In genomic region chr1:226187019-226187322, GRCh38 we compare ENCODE assay signal across 8 cellular contexts. TPM values are rescaled to one million over a fixed set of nuclear protein-coding genes. Genes with fewer than 3 reads are reported as not detected.
A peak's percentile ranks its signal among the peaks of the same experiment; 100 is the strongest.
DNase-seq lines count a peak whose midpoint lies in the region; ATAC-seq and TF ChIP-seq lines count a peak whose summit lies in the region.

No MANE protein-coding gene starts in this region.

- H4K20me1 ChIP-seq in IMR-90 (ENCODE audit: insufficient read depth, low read length), result peaks cover 36% of the 10 kb centered on the region

- H3K4ac ChIP-seq in IMR-90 (ENCODE audit: low read depth, low read length), result peak overlapping the region; percentile 95

- H3K4me2 ChIP-seq in IMR-90 (ENCODE audit: low read depth, low read length), result peak overlapping the region; percentile 94

- in situ Hi-C loops in IMR-90 (cut with MboI; ENCODE audit: low sequenced_read_pairs), result no loop called here

- TF ChIP-seq RAD21 in IMR-90 (IDR thresholded peaks at IDR 0.05; ENCODE audit: low read length), result no peak

- peak overlapping the region; percentile 96 for H2AFZ ChIP-seq in IMR-90 (replicated peaks; ENCODE audit: low read length, poor library complexity)

- H3K9me3 Mint-ChIP-seq in chondrocyte (ENCODE audit: low read depth), result no peaks in the 10 kb centered on the region

- CTCF ChIA-PET in A673 (lab: Charles Lee) (no interaction called here), IMR-90 (lab: Yijun Ruan, JAX) (no interaction called here)

- peaks cover 4% of the 10 kb centered on the region; the same call in 1 of the 2 replicates for H3K9me1 ChIP-seq in IMR-90 (ENCODE audit: insufficient read depth, low read length)

- H3K18ac ChIP-seq in IMR-90 (ENCODE audit: low read depth, low read length), result peak overlapping the region; percentile 82

- no peaks in the 10 kb centered on the region for H3K36me3 ChIP-seq in A673 (ENCODE audit: insufficient read depth, low read length, poor library complexity, severe bottlenecking)
- H3K36me3 ChIP-seq in IMR-90 (ENCODE audit: control insufficient read depth, insufficient read depth, low read length), result peaks cover 7% of the 10 kb centered on the region; the same call in 1 of the 2 replicates
- peaks cover 0 to 13% of the 10 kb centered on the region in 2 donors for H3K36me3 ChIP-seq in muscle layer of duodenum (ENCODE audit: control insufficient read depth in 1 of 2, insufficient read depth in 2 of 2, low read length in 2 of 2)

- no peak for TF ChIP-seq POLR2A in IMR-90 (IDR thresholded peaks at IDR 0.05; ENCODE audit: low read depth, low read length)

- H2AK5ac ChIP-seq in IMR-90 (ENCODE audit: low read depth, low read length), result peak overlapping the region; percentile 10; the same call in 1 of the 2 replicates

- intact Hi-C loops in A673 (cut with micrococcal nuclease; ENCODE audit: unreplicated experiment) (no loop called here), IMR-90 (cut with micrococcal nuclease) (no loop called here)

- peak overlapping the region; percentile 73; the same call in 1 of the 3 replicates for H2BK15ac ChIP-seq in IMR-90 (ENCODE audit: low read depth, low read length)

- peak overlapping the region; percentile 80 for H3K4me3 Mint-ChIP-seq in chondrocyte (ENCODE audit: unreplicated experiment)

- H4K91ac ChIP-seq in IMR-90 (ENCODE audit: insufficient read depth, low read depth, low read length), result peak overlapping the region; percentile 89

- H4K5ac ChIP-seq in IMR-90 (ENCODE audit: low read depth, low read length), result peak overlapping the region; percentile 98

- H3K4me1 ChIP-seq in A673 (ENCODE audit: insufficient read depth, low read length, poor library complexity, severe bottlenecking) (peaks cover 10% of the 10 kb centered on the region), IMR-90 (ENCODE audit: control insufficient read depth, insufficient read depth, low read length) (peaks cover 4% of the 10 kb centered on the region; the same call in 1 of the 2 replicates), muscle layer of duodenum (ENCODE audit: control insufficient read depth in 1 of 2, insufficient read depth in 2 of 2, low read length in 2 of 2) (peaks cover 0 to 36% of the 10 kb centered on the region in 2 donors)

- H3K9me3 ChIP-seq in A673 (ENCODE audit: low read depth, low read length, poor library complexity, severe bottlenecking) (no peaks in the 10 kb centered on the region), IMR-90 (ENCODE audit: control insufficient read depth, insufficient read depth, low read length) (no peaks in the 10 kb centered on the region), muscle layer of duodenum (ENCODE audit: control insufficient read depth in 1 of 2, low read length in 2 of 2) (no peaks in the 10 kb centered on the region)

- peaks cover 3 to 20% of the 10 kb centered on the region in 2 experiments; a peak in 2 of 4 replicates for H3K79me1 ChIP-seq in IMR-90 (ENCODE audit: low read depth in 1 of 2, low read length in 2 of 2)

- H3K27ac Mint-ChIP-seq in chondrocyte (ENCODE audit: unreplicated experiment), result peak overlapping the region; percentile 98

- H3K27ac ChIP-seq in A673 (ENCODE audit: low read depth, low read length, poor library complexity, severe bottlenecking), result peak overlapping the region; percentile 82
- peak overlapping the region; percentile 97 for H3K27ac ChIP-seq in IMR-90 (ENCODE audit: insufficient read depth, low read length)
- peak overlapping the region; percentile 91 for H3K27ac ChIP-seq in muscle layer of duodenum (ENCODE audit: low read length)

- DNase-seq in A673 (ENCODE audit: low spot score) (no peak), IMR-90 (no peak), chondrocyte (ENCODE audit: low spot score) (no peak), hepatic stellate cell (ENCODE audit: low spot score) (no peak), HuH-7 (ENCODE audit: low spot score) (no peak), superior temporal gyrus (ENCODE audit: extremely low spot score) (no peak)

- TF ChIP-seq CTCF in A673 (conservative IDR thresholded peaks at IDR 0.05; ENCODE audit: low read depth, low read length) (no peak), IMR-90 (conservative IDR thresholded peaks at IDR 0.05; ENCODE audit: low read depth, low read length) (no peak), chondrocyte (IDR thresholded peaks at IDR 0.05) (peak; percentile 1)

- H3K4me3 ChIP-seq in A673 (ENCODE audit: low read depth, low read length, poor library complexity, severe bottlenecking) (peak overlapping the region; percentile 88), IMR-90 (ENCODE audit: insufficient read depth, low read depth, low read length) (peak overlapping the region; percentile 99), muscle layer of duodenum (ENCODE audit: low read depth in 1 of 2, low read length in 2 of 2) (peak overlapping the region; percentile 91 to 95)

- H3K23ac ChIP-seq in IMR-90 (ENCODE audit: low read depth, low read length), result peak overlapping the region; percentile 53

- H3K14ac ChIP-seq in IMR-90 (replicated peaks; ENCODE audit: low read depth, low read length), result peak overlapping the region; percentile 90

- 0% methylated on average over 1 of the region's 10 CpGs; no CpG with 5 or more reads in 1 of the 2 experiments for WGBS in IMR-90 (ENCODE audit: extremely low coverage in 2 of 2, insufficient read length in 1 of 2), 2 experiments

- no peak overlapping the region for H2BK20ac ChIP-seq in IMR-90 (ENCODE audit: low read depth, low read length)

- H3K56ac ChIP-seq in IMR-90 (ENCODE audit: extremely low read depth, insufficient read depth, low read length), result peak overlapping the region; percentile 63

- H3K27me3 Mint-ChIP-seq in chondrocyte (ENCODE audit: low read depth), result no peaks in the 10 kb centered on the region

- H2AK9ac ChIP-seq in IMR-90 (replicated peaks; ENCODE audit: low read depth, low read length, poor library complexity), result peak overlapping the region; percentile 100

- peaks cover 8% of the 10 kb centered on the region for H3K36me3 Mint-ChIP-seq in chondrocyte (ENCODE audit: low read depth)

- peak overlapping the region; percentile 78 for H2BK5ac ChIP-seq in IMR-90 (ENCODE audit: low read depth, low read length, poor library complexity, severe bottlenecking)

- dilution Hi-C loops in IMR-90 (cut with HindIII; ENCODE audit: low sequenced_read_pairs, unreplicated experiment), result no loop called here

- peak overlapping the region; percentile 78; the same call in 1 of the 2 replicates for H2BK120ac ChIP-seq in IMR-90 (ENCODE audit: low read depth, low read length)

- H3K27me3 ChIP-seq in A673 (replicated peaks; ENCODE audit: insufficient read depth, low read depth, low read length, poor library complexity) (no peaks in the 10 kb centered on the region), IMR-90 (ENCODE audit: control insufficient read depth, insufficient read depth, low read length) (no peaks in the 10 kb centered on the region), muscle layer of duodenum (ENCODE audit: low read depth, low read length) (no peaks in the 10 kb centered on the region)

- peak overlapping the region; percentile 98 for H4K8ac ChIP-seq in IMR-90 (ENCODE audit: low read depth in 2 of 2, low read length in 2 of 2)

- BruUV-seq in A673 (replicated peaks; lab: Mats Ljungman, UMichigan) (TSS peak; percentile 91), IMR-90 (replicated peaks; lab: Mats Ljungman, UMichigan) (no TSS peak)

- peaks cover 36% of the 10 kb centered on the region for H3K4me1 Mint-ChIP-seq in chondrocyte (ENCODE audit: low read depth)

- peak overlapping the region; percentile 89 for H3K9ac ChIP-seq in IMR-90 (ENCODE audit: low read depth, low read length)

- ATAC-seq in IMR-90 (ENCODE audit: low read depth), result no peak
- no peak for ATAC-seq in GM21737 (IDR thresholded peaks at IDR 0.05; ENCODE audit: unreplicated experiment)

- POLR2A ChIA-PET in A673 (lab: Charles Lee; ENCODE audit: low non-redundant PET) (no interaction called here), IMR-90 (lab: Charles Lee; ENCODE audit: unreplicated experiment) (no interaction called here)

TF ChIP-seq in IMR-90, 13 proteins besides CTCF, POLR2A, EP300 and RAD21:
- no peak for TF ChIP-seq MAZ (IDR thresholded peaks at IDR 0.05; ENCODE audit: borderline replicate concordance, low read depth, low read length)

RNA-seq across cellular contexts. Expression of gene ACBD3, which starts 0.4 kb away (rescaled TPM):
- total RNA-seq in A673 (2021), result 30.5 and 33.4 TPM in 2 replicates
- total RNA-seq in IMR-90 (2012; rRNA removed), result 59.7 and 95.3 TPM in 2 replicates
- 27.3 and 30.3 TPM in 2 replicates for polyA plus RNA-seq in IMR-90 (2012; rRNA removed)
- 5.3 and 8.3 TPM in 2 replicates for polyA plus RNA-seq in IMR-90 (2012; cell fraction: cytosol; rRNA removed)
- 4.7 and 17.6 TPM in 2 replicates for polyA plus RNA-seq in IMR-90 (2012; cell fraction: nucleus; rRNA removed; ENCODE audit: low replicate concordance)
- total RNA-seq in chondrocyte, result 67.0 to 71.6 TPM (median 67.0 TPM) in 3 replicates

RNA-seq across cellular contexts. Expression of gene MIXL1, which starts 36.5 kb away (rescaled TPM):
- total RNA-seq in A673 (2021), result 0.39 TPM in 1 of 2 replicates, not detected in the other
- total RNA-seq in IMR-90 (2012; rRNA removed), result not detected in 2 replicates
- not detected in 2 replicates for polyA plus RNA-seq in IMR-90 (2012; rRNA removed)
- polyA plus RNA-seq in IMR-90 (2012; cell fraction: cytosol; rRNA removed), result 0.05 TPM in 1 of 2 replicates, not detected in the other
- not detected in 2 replicates for polyA plus RNA-seq in IMR-90 (2012; cell fraction: nucleus; rRNA removed; ENCODE audit: low replicate concordance)
- 0.17 TPM in 1 of 3 replicates, not detected in the others for total RNA-seq in chondrocyte
